In genomic region chr11:125953401-125953935, GRCh38 we compare ENCODE assay signal across 18 cellular contexts. TPM values are rescaled to one million over a fixed set of nuclear protein-coding genes. Genes with fewer than 3 reads are reported as not detected.
DNase-seq lines count a peak whose midpoint lies in the region; ATAC-seq and TF ChIP-seq lines count a peak whose summit lies in the region.
"Had no signal": no experiment of that assay in that cellular context is flagged by ENCODE, and none has a peak within 500 bp of the region (broad histone marks: within the 10 kb centered on the region; RNA-seq: fewer than 3 reads in every experiment).

No MANE protein-coding gene starts in this region.

- TF ChIP-seq CTCF in RWPE2 (IDR thresholded peaks at IDR 0.05; ENCODE audit: poor library complexity, severe bottlenecking): no peak
- TF ChIP-seq CTCF in esophagus squamous epithelium (IDR thresholded peaks at IDR 0.05): no peak
- TF ChIP-seq CTCF in sigmoid colon (IDR thresholded peaks at IDR 0.05): no peak
- no peak for TF ChIP-seq CTCF in tibial nerve (IDR thresholded peaks at IDR 0.05)

- H3K27me3 ChIP-seq in RWPE2 (ENCODE audit: insufficient read depth, poor library complexity, severe bottlenecking): no peaks in the 10 kb centered on the region
- H3K27me3 ChIP-seq in esophagus squamous epithelium: no peaks in the 10 kb centered on the region
- no peaks in the 10 kb centered on the region for H3K27me3 ChIP-seq in sigmoid colon
- H3K27me3 ChIP-seq in tibial nerve: no peaks in the 10 kb centered on the region

- peaks cover 4% of the 10 kb centered on the region for H3K4me1 Mint-ChIP-seq in activated T-cell treated with anti-CD3 and anti-CD28 coated beads, Interleukin-2, amount 50 U/mL, for 4 hours (ENCODE audit: low read depth)
- H3K4me1 Mint-ChIP-seq: CD14-positive monocyte had no signal

- in situ Hi-C loops in G401 (cut with HindIII; ENCODE audit: low sequenced_read_pairs): no loop called here

- TF ChIP-seq EP300 in sigmoid colon (IDR thresholded peaks at IDR 0.05): no peak
- no peak for TF ChIP-seq EP300 in tibial nerve (IDR thresholded peaks at IDR 0.05)

- peaks cover 10% of the 10 kb centered on the region for H3K27me3 Mint-ChIP-seq in activated T-cell treated with anti-CD3 and anti-CD28 coated beads, Interleukin-2, amount 50 U/mL, for 4 hours (ENCODE audit: low read depth)

- WGBS in esophagus squamous epithelium, 2 donors: 83% methylated on average over 16 of the region's 20 CpGs; no CpG with 5 or more reads in 1 of the 2 donors
- WGBS in sigmoid colon, 2 donors: 84 to 88% methylated on average over 20 of the region's 20 CpGs
- 88 to 89% methylated on average over 19 to 20 of the region's 20 CpGs for WGBS in tibial nerve, 2 donors

- no peak overlapping the region for H3K4me3 Mint-ChIP-seq in activated T-cell treated with anti-CD3 and anti-CD28 coated beads, Interleukin-2, amount 50 U/mL, for 4 hours
- H3K4me3 Mint-ChIP-seq: CD14-positive monocyte had no signal

- TF ChIP-seq POLR2A in esophagus squamous epithelium (IDR thresholded peaks at IDR 0.05) (no peak), sigmoid colon (IDR thresholded peaks at IDR 0.05) (no peak), tibial nerve (IDR thresholded peaks at IDR 0.05) (no peak)

- DNase-seq in G401 (ENCODE audit: low spot score) (peak; percentile 31), RWPE2 (ENCODE audit: low spot score) (no peak), esophagus squamous epithelium (lab: John Stamatoyannopoulos, UW) (no peak), sigmoid colon (no peak), tibial nerve (ENCODE audit: low spot score in 2 of 2) (no peak), NCI-H2107 (lab: John Stamatoyannopoulos, UW) (no peak)
- no peak for DNase-seq in activated T-cell treated with anti-CD3 and anti-CD28 coated beads, Interleukin-2, amount 50 U/mL, for 4 hours
- DNase-seq: KG1, NCI-H1048, NCI-H1436 treated with DMSO at 0.1 percent for 48 hours, NCI-H226, NCI-H524 treated with DMSO at 0.1 percent for 48 hours, SIG-M5 had no signal

- no peaks in the 10 kb centered on the region for H3K36me3 Mint-ChIP-seq in activated T-cell treated with anti-CD3 and anti-CD28 coated beads, Interleukin-2, amount 50 U/mL, for 4 hours (ENCODE audit: insufficient read depth)
- H3K36me3 Mint-ChIP-seq: CD14-positive monocyte had no signal

- no peak for ATAC-seq in RWPE2 (ENCODE audit: low read depth)
- ATAC-seq in activated T-cell treated with anti-CD3 and anti-CD28 coated beads, Interleukin-2, amount 50 U/mL, for 4 hours: no peak

- H3K9me3 ChIP-seq in RWPE2 (ENCODE audit: severe bottlenecking) (no peaks in the 10 kb centered on the region), esophagus squamous epithelium (no peaks in the 10 kb centered on the region), sigmoid colon (no peaks in the 10 kb centered on the region), tibial nerve (no peaks in the 10 kb centered on the region)

- intact Hi-C loops in esophagus squamous epithelium (cut with DNase I): no loop called here
- intact Hi-C loops in sigmoid colon (cut with DNase I): loop anchor here (2.0 to 5.0 kb wide), 2 partner anchors 69 to 109 kb away; partner anchors contain the start of gene CDON

- H3K27ac ChIP-seq in RWPE2 (ENCODE audit: poor library complexity, severe bottlenecking) (peak overlapping the region; percentile 73), esophagus squamous epithelium (peak overlapping the region in 3 of 4 donors; percentile 10 to 75 (median 73)), sigmoid colon (peak overlapping the region in 3 of 4 donors; percentile 10 to 78 (median 75)), tibial nerve (no peak overlapping the region)
- H3K27ac ChIP-seq: GM23248 had no signal

- H3K4me1 ChIP-seq in RWPE2 (ENCODE audit: insufficient read depth, poor library complexity, severe bottlenecking) (peaks cover 18% of the 10 kb centered on the region), esophagus squamous epithelium (peaks cover 13 to 52% (median 23%) of the 10 kb centered on the region in 3 donors), sigmoid colon (peaks cover 2 to 36% (median 32%) of the 10 kb centered on the region in 4 donors), tibial nerve (peaks cover 0 to 40% (median 3%) of the 10 kb centered on the region in 4 donors)

- no peak overlapping the region for H3K4me3 ChIP-seq in RWPE2 (ENCODE audit: severe bottlenecking)
- no peak overlapping the region for H3K4me3 ChIP-seq in esophagus squamous epithelium
- no peak overlapping the region for H3K4me3 ChIP-seq in sigmoid colon
- H3K4me3 ChIP-seq in tibial nerve: no peak overlapping the region
- H3K4me3 ChIP-seq: GM23248 had no signal

- no peaks in the 10 kb centered on the region for H3K9me3 Mint-ChIP-seq in activated T-cell treated with anti-CD3 and anti-CD28 coated beads, Interleukin-2, amount 50 U/mL, for 4 hours

- H3K36me3 ChIP-seq in RWPE2 (ENCODE audit: low read depth) (no peaks in the 10 kb centered on the region), esophagus squamous epithelium (no peaks in the 10 kb centered on the region), sigmoid colon (peaks cover 0 to 28% (median 2%) of the 10 kb centered on the region in 4 donors), tibial nerve (no peaks in the 10 kb centered on the region)

RNA-seq across cellular contexts. Expression of gene VSIG10L2, which starts 7.6 kb away (rescaled TPM):
- total RNA-seq in G401 (2014; rRNA removed; shearing (Covaris generic)): not detected in 2 replicates
- under 1 TPM in 3 of 4 donors, not detected in 1; under 0.01 to 0.27 (median 0.09) TPM for total RNA-seq in esophagus squamous epithelium
- under 1 TPM in 1 of 4 donors, not detected in 3; 0.68 TPM for total RNA-seq in sigmoid colon
- not detected for polyA plus RNA-seq in sigmoid colon
- total RNA-seq in activated T-cell treated with anti-CD3 and anti-CD28 coated beads, Interleukin-2, amount 50 U/mL, for 4 hours: not detected
- not detected for total RNA-seq in tibial nerve
- total RNA-seq: A673, Daoy, GM23248, MCF 10A had no signal
- polyA plus RNA-seq: CD14-positive monocyte, GM23248 had no signal

RNA-seq across cellular contexts. Expression of gene DDX25, which starts 49.2 kb away (rescaled TPM):
- 0.18 TPM in 1 of 2 replicates, not detected in the other for total RNA-seq in G401 (2014; rRNA removed; shearing (Covaris generic))
- under 1 TPM in 1 of 4 donors, not detected in 3; 0.38 TPM for total RNA-seq in esophagus squamous epithelium
- total RNA-seq in sigmoid colon: 1 to 10 TPM in 1 of 4 donors, under 1 TPM in 3; 0.14 to 1.7 (median 0.44) TPM
- under 1 TPM in 2 of 3 donors, not detected in 1; 0.23 to 0.60 TPM for polyA plus RNA-seq in sigmoid colon
- not detected for total RNA-seq in activated T-cell treated with anti-CD3 and anti-CD28 coated beads, Interleukin-2, amount 50 U/mL, for 4 hours
- under 1 TPM in 1 of 4 donors, not detected in 3; 0.30 TPM for total RNA-seq in tibial nerve
- total RNA-seq: GM23248, MCF 10A had no signal
- polyA plus RNA-seq: CD14-positive monocyte, GM23248 had no signal

RNA-seq across cellular contexts. Expression of gene PUS3, which starts 50.5 kb away (rescaled TPM):
- 12.1 and 16.3 TPM in 2 replicates for total RNA-seq in G401 (2014; rRNA removed; shearing (Covaris generic))
- 10 to 100 TPM in 2 of 4 donors, 1 to 10 TPM in 2; 9.2 to 11.9 (median 10.7) TPM for total RNA-seq in esophagus squamous epithelium
- 10 to 100 TPM in 3 of 4 donors, 1 to 10 TPM in 1; 6.4 to 21.6 (median 11.9) TPM for total RNA-seq in sigmoid colon
- 1 to 10 TPM; 7.6 to 9.2 (median 7.8) TPM for polyA plus RNA-seq in sigmoid colon
- total RNA-seq in activated T-cell treated with anti-CD3 and anti-CD28 coated beads, Interleukin-2, amount 50 U/mL, for 4 hours: 10 to 100 TPM; 22.3 to 30.5 (median 28.4) TPM
- 1 to 10 TPM; 3.3 to 6.6 (median 5.2) TPM for total RNA-seq in tibial nerve

Comparison
In these comparisons a context has a peak if more than half of its experiments do, and no peak if none do; other contexts are left out.
1. H3K27ac ChIP-seq: peak in RWPE2 (single experiment), esophagus squamous epithelium (3 of 4) and sigmoid colon (3 of 4); none in tibial nerve (0 of 4).